ENCODE assay signal across 8 cellular contexts in the genomic region with DNA sequence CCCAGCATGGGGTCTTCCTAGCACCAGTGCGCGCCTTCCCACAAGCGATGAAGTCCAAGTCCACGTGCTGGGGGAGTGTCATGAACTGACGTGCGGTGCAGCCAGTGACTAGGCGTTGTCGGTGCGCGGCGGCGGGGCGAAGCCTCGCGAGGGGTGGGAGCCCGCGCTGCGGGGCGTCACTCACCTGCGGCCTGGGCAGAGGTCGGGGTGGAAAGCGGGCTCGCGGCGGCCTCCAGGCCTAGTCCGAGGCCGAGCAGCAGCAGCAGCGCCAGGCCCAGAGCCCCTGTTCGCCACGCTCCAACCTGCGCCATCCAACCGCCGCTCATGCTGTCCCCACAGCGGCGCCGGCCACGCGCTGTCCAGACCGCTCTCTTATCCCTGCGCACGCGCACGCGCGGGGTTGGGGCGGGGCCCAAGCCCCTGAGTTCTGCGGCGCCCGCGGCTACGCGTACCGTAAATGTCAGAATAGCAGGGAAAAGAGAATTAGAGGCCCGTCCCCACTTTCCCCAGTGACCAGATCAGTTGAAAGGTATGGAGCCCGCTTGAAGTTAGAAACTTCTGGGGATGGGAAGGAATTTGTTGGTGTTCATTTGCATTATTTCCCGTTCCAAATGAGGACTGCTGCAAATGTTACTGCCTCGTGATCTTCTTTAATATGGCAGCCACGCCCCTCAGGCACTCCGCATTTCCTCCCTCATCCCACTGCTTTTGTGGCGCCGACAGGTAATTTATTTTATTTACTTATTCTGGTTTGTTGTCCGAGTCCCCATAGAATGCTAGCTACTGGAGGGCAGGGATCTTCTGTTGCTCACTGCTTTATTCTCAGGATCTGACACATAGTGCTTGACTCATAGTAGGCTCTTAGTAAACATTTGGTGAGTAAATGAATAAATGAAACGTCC. TPM values are rescaled to one million over a fixed set of nuclear protein-coding genes. Genes with fewer than 3 reads are reported as not detected.
DNase-seq lines count a peak whose midpoint lies in the region; ATAC-seq and TF ChIP-seq lines count a peak whose summit lies in the region.

A gene (minus strand): TSS at position 394 of the 902 bp plus-strand sequence. CDS start 68 bp downstream, at position 326.

- CTCF ChIA-PET in Calu3 (lab: Charles Lee) = no interaction called here
- CTCF ChIA-PET in PC-3 (lab: Charles Lee) = interaction anchor here (0.5 to 1.0 kb wide), 2 partner anchors 27 to 211 kb away, joined by 3 to 5 read pairs; no protein-coding TSS in a partner anchor

- peak within 1 kb of the TSS; percentile 95 for H3K4me3 Mint-ChIP-seq in Calu3 (ENCODE audit: low read depth, unreplicated experiment)

- TF ChIP-seq RAD21 in Ishikawa (IDR thresholded peaks at IDR 0.05; ENCODE audit: low read depth) = no peak

- DNase-seq in Calu3 = peak; percentile 84
- peak; percentile 96 for DNase-seq in PC-3
- peak; percentile 92 to 93 for DNase-seq in activated T-cell treated with anti-CD3 and anti-CD28 coated beads, Interleukin-2, amount 50 U/mL, for 48 hours
- DNase-seq in esophagus squamous epithelium (lab: John Stamatoyannopoulos, UW) = no peak
- peak; percentile 92 for DNase-seq in myocyte (ENCODE audit: low read depth)
- DNase-seq in stimulated activated CD8-positive, alpha-beta memory T cell treated with anti-CD3 and anti-CD28 coated beads, Interleukin-7, amount 100 ng/mL, for 24 hours (ENCODE audit: low read depth) = peak; percentile 72

- H3K79me2 ChIP-seq in PC-3 (ENCODE audit: low read length) = peaks cover 30% of the 10 kb centered on the region

- H3K4me3 ChIP-seq in PC-3 (ENCODE audit: low read length) = peak within 1 kb of the TSS; percentile 77
- H3K4me3 ChIP-seq in esophagus squamous epithelium = peak within 1 kb of the TSS; percentile 48 to 80 (median 54)

- no peaks in the 10 kb centered on the region for H3K9me3 ChIP-seq in PC-3 (ENCODE audit: low read length)
- no peaks in the 10 kb centered on the region for H3K9me3 ChIP-seq in esophagus squamous epithelium

- peak; percentile 68 for ATAC-seq in GM21447 (IDR thresholded peaks at IDR 0.05; ENCODE audit: unreplicated experiment)
- peak; percentile 84 for ATAC-seq in PC-3

- BruUV-seq in Calu3 (replicated peaks; lab: Mats Ljungman, UMichigan) (TSS peak; percentile 19), PC-3 (replicated peaks; lab: Mats Ljungman, UMichigan) (TSS peak; percentile 68)

- peak within 1 kb of the TSS; percentile 69 for H3K27ac Mint-ChIP-seq in Calu3 (ENCODE audit: unreplicated experiment)

- H3K36me3 ChIP-seq in PC-3 (ENCODE audit: low read depth, low read length) (peaks cover 13% of the 10 kb centered on the region; the same call in 1 of the 2 replicates), esophagus squamous epithelium (peaks cover 0 to 48% (median 5%) of the 10 kb centered on the region in 3 donors)

- H3K27ac ChIP-seq in PC-3 (ENCODE audit: low read length) = peak within 1 kb of the TSS; percentile 79
- H3K27ac ChIP-seq in esophagus squamous epithelium = peak within 1 kb of the TSS; percentile 46 to 83 (median 79)

- TF ChIP-seq EP300 in Ishikawa (IDR thresholded peaks at IDR 0.05; ENCODE audit: borderline replicate concordance) = 0 out of 2 replicates have a peak, but pooled peaks have one; percentile 12

- peak within 1 kb of the TSS; percentile 91 for H3K4me2 ChIP-seq in PC-3 (ENCODE audit: low read length)

- H4K20me1 ChIP-seq in PC-3 (ENCODE audit: low read length) = no peaks in the 10 kb centered on the region

- H3K4me1 ChIP-seq in PC-3 (ENCODE audit: insufficient read depth, low read length) (peaks cover 44% of the 10 kb centered on the region), esophagus squamous epithelium (peaks cover 22 to 54% (median 26%) of the 10 kb centered on the region in 3 donors)

- H3K27me3 ChIP-seq in PC-3 (ENCODE audit: low read length) (no peaks in the 10 kb centered on the region), esophagus squamous epithelium (no peaks in the 10 kb centered on the region)

- 0% methylated on average over 10 of the region's 63 CpGs for WGBS in esophagus squamous epithelium, 2 donors

- peaks cover 11% of the 10 kb centered on the region for H3F3A ChIP-seq in PC-3 (ENCODE audit: low read length, unreplicated experiment)

- TF ChIP-seq POLR2A in esophagus squamous epithelium (IDR thresholded peaks at IDR 0.05) = peak in 2 of 4 donors; percentile 29 to 33

- H3K36me3 Mint-ChIP-seq in Calu3 (ENCODE audit: insufficient read depth, unreplicated experiment) = peaks cover 29% of the 10 kb centered on the region

- peaks cover 15% of the 10 kb centered on the region for H3K4me1 Mint-ChIP-seq in Calu3 (ENCODE audit: low read depth, unreplicated experiment)

- no peaks in the 10 kb centered on the region for H3K9me3 Mint-ChIP-seq in Calu3 (ENCODE audit: low read depth, unreplicated experiment)

- H2AFZ ChIP-seq in PC-3 (ENCODE audit: low read length) = peak within 1 kb of the TSS; percentile 62

- POLR2A ChIA-PET in PC-3 (lab: Charles Lee; ENCODE audit: unreplicated experiment) = no interaction called here

- TF ChIP-seq CTCF in Calu3 (IDR thresholded peaks at IDR 0.05; ENCODE audit: unreplicated experiment) = no peak
- no peak for TF ChIP-seq CTCF in PC-3 (conservative IDR thresholded peaks at IDR 0.05; ENCODE audit: low read depth, low read length)
- no peak for TF ChIP-seq CTCF in esophagus squamous epithelium (IDR thresholded peaks at IDR 0.05)

- intact Hi-C loops in Calu3 (cut with micrococcal nuclease; ENCODE audit: unreplicated experiment) (no loop called here), PC-3 (cut with micrococcal nuclease) (no loop called here), esophagus squamous epithelium (cut with DNase I) (no loop called here)

- no peaks in the 10 kb centered on the region for H3K27me3 Mint-ChIP-seq in Calu3 (ENCODE audit: unreplicated experiment)

- peak within 1 kb of the TSS; percentile 88 for H3K9ac ChIP-seq in PC-3 (ENCODE audit: low read length)

- no peaks in the 10 kb centered on the region for H3K9me2 ChIP-seq in PC-3 (replicated peaks; ENCODE audit: low read length)

TF ChIP-seq in Ishikawa, 13 proteins besides CTCF, POLR2A, EP300 and RAD21:
- TF ChIP-seq TAF1 (IDR thresholded peaks at IDR 0.05; ENCODE audit: low read depth) (peak; percentile 59; the same call in 1 of the 2 replicates), CREB1 (IDR thresholded peaks at IDR 0.05; ENCODE audit: low read depth) (no peak; the same call in 1 of the 2 replicates), ZBTB7A (IDR thresholded peaks at IDR 0.05; ENCODE audit: low read depth) (no peak), TCF12 (IDR thresholded peaks at IDR 0.05; ENCODE audit: low read depth) (peak; percentile 23; the same call in 1 of the 2 replicates), FOXM1 (IDR thresholded peaks at IDR 0.05; ENCODE audit: borderline replicate concordance, low read depth) (no peak), CEBPB (IDR thresholded peaks at IDR 0.05) (no peak), YY1 (IDR thresholded peaks at IDR 0.05; ENCODE audit: low read depth) (peak; percentile 41; the same call in 1 of the 2 replicates), EGR1 (IDR thresholded peaks at IDR 0.05) (no peak), NFIC (IDR thresholded peaks at IDR 0.05) (no peak; the same call in 1 of the 2 replicates), TEAD4 (IDR thresholded peaks at IDR 0.05) (0 out of 2 replicates have a peak, but pooled peaks have one; percentile 24)
- TF ChIP-seq, protein P1, sequence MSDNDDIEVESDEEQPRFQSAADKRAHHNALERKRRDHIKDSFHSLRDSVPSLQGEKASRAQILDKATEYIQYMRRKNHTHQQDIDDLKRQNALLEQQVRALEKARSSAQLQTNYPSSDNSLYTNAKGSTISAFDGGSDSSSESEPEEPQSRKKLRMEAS (IDR thresholded peaks at IDR 0.05) = peak; percentile 99
- TF ChIP-seq, protein P2, sequence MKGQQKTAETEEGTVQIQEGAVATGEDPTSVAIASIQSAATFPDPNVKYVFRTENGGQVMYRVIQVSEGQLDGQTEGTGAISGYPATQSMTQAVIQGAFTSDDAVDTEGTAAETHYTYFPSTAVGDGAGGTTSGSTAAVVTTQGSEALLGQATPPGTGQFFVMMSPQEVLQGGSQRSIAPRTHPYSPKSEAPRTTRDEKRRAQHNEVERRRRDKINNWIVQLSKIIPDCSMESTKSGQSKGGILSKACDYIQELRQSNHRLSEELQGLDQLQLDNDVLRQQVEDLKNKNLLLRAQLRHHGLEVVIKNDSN (IDR thresholded peaks at IDR 0.05) = peak; percentile 89
- TF ChIP-seq, protein P3, sequence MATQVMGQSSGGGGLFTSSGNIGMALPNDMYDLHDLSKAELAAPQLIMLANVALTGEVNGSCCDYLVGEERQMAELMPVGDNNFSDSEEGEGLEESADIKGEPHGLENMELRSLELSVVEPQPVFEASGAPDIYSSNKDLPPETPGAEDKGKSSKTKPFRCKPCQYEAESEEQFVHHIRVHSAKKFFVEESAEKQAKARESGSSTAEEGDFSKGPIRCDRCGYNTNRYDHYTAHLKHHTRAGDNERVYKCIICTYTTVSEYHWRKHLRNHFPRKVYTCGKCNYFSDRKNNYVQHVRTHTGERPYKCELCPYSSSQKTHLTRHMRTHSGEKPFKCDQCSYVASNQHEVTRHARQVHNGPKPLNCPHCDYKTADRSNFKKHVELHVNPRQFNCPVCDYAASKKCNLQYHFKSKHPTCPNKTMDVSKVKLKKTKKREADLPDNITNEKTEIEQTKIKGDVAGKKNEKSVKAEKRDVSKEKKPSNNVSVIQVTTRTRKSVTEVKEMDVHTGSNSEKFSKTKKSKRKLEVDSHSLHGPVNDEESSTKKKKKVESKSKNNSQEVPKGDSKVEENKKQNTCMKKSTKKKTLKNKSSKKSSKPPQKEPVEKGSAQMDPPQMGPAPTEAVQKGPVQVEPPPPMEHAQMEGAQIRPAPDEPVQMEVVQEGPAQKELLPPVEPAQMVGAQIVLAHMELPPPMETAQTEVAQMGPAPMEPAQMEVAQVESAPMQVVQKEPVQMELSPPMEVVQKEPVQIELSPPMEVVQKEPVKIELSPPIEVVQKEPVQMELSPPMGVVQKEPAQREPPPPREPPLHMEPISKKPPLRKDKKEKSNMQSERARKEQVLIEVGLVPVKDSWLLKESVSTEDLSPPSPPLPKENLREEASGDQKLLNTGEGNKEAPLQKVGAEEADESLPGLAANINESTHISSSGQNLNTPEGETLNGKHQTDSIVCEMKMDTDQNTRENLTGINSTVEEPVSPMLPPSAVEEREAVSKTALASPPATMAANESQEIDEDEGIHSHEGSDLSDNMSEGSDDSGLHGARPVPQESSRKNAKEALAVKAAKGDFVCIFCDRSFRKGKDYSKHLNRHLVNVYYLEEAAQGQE (IDR thresholded peaks at IDR 0.05; ENCODE audit: low read depth) = no peak; the same call in 1 of the 2 replicates

RNA-seq across cellular contexts. Expression of the gene that starts here (rescaled TPM):
- total RNA-seq in Calu3 (2022) = 54.0 and 54.9 TPM in 2 replicates
- total RNA-seq in PC-3 (2014; rRNA removed) = 217 and 221 TPM in 2 replicates
- 10 to 100 TPM in 3 of 4 donors, 1 to 10 TPM in 1; 8.7 to 27.0 (median 22.3) TPM for total RNA-seq in esophagus squamous epithelium
- 94.6 and 97.0 TPM in 2 replicates for total RNA-seq in myocyte
- 30.9 TPM for polyA plus RNA-seq in myocyte (2012)
